ENCODE assay signal across 19 cellular contexts in genomic region chr14:58301416-58301815, GRCh38. TPM values are rescaled to one million over a fixed set of nuclear protein-coding genes. Genes with fewer than 3 reads are reported as not detected.
A peak's percentile ranks its signal among the peaks of the same experiment; 100 is the strongest.
DNase-seq lines count a peak whose midpoint lies in the region; ATAC-seq, FAIRE-seq and TF ChIP-seq lines count a peak whose summit lies in the region.
"Had no signal": no experiment of that assay in that cellular context is flagged by ENCODE, and none has a peak within 500 bp of the region (broad histone marks: within the 10 kb centered on the region; RNA-seq: fewer than 3 reads in every experiment).

No MANE protein-coding gene starts in this region.

- intact Hi-C loops in Right ventricle myocardium inferior (cut with DNase I) = loop anchor here (5.0 kb wide), 1 partner anchor 126 kb away; the partner anchor contains the start of genes KIAA0586 and TIMM9

- no peak for DNase-seq in CD4-positive, CD25-positive, alpha-beta regulatory T cell
- DNase-seq in astrocyte (ENCODE audit: low read depth) = no peak
- DNase-seq in left lobe of liver (ENCODE audit: low spot score) = peak; percentile 71
- no peak for DNase-seq in mesothelial cell of epicardium (ENCODE audit: low spot score in 2 of 2, unreplicated experiment in 2 of 2)
- no peak for DNase-seq in effector CD8-positive, alpha-beta T cell (lab: John Stamatoyannopoulos, UW)
- DNase-seq in Right ventricle myocardium inferior (ENCODE audit: missing footprints) = no peak
- no peak for DNase-seq in NCI-H2081 (lab: John Stamatoyannopoulos, UW)
- DNase-seq: AML-193; CD4-positive, alpha-beta memory T cell; DMS153; DMS79; GF-D8; GOT3; H7; HFFc6 had no signal

- no peaks in the 10 kb centered on the region for H3K9me3 ChIP-seq in CD4-positive, CD25-positive, alpha-beta regulatory T cell (ENCODE audit: control insufficient read depth in 2 of 2, low read length in 2 of 2)
- H3K9me3 ChIP-seq in astrocyte (ENCODE audit: insufficient read depth, low read depth, low read length) = no peaks in the 10 kb centered on the region
- H3K9me3 ChIP-seq: A549 had no signal

- H3K36me3 Mint-ChIP-seq in CD4-positive, CD25-positive, alpha-beta regulatory T cell = peaks cover 17% of the 10 kb centered on the region
- peaks cover 4% of the 10 kb centered on the region for H3K36me3 Mint-ChIP-seq in astrocyte (ENCODE audit: low read depth, unreplicated experiment)
- H3K36me3 Mint-ChIP-seq in mesothelial cell of epicardium = peaks cover 25% of the 10 kb centered on the region

- no peak overlapping the region for H3K9ac ChIP-seq in astrocyte (ENCODE audit: low read length)

- no peak for FAIRE-seq in astrocyte (lab: Jason Lieb, UNC)
- FAIRE-seq: A549 had no signal

- no peak for ATAC-seq in CD4-positive, CD25-positive, alpha-beta regulatory T cell (ENCODE audit: low read depth in 2 of 2)
- peak; percentile 6 for ATAC-seq in left lobe of liver
- no peak for ATAC-seq in Right ventricle myocardium inferior
- ATAC-seq: A549, HCT116 had no signal

- H3K4me1 ChIP-seq in CD4-positive, CD25-positive, alpha-beta regulatory T cell (ENCODE audit: control insufficient read depth, insufficient read depth, low read length, poor library complexity, severe bottlenecking) = peaks cover 35% of the 10 kb centered on the region
- peaks cover 7% of the 10 kb centered on the region for H3K4me1 ChIP-seq in astrocyte (ENCODE audit: insufficient read depth, low read length)

- H3K4me3 ChIP-seq in CD4-positive, CD25-positive, alpha-beta regulatory T cell (ENCODE audit: low read depth, low read length) = peak overlapping the region; percentile 83
- no peak overlapping the region for H3K4me3 ChIP-seq in astrocyte (ENCODE audit: insufficient read depth, low read depth, low read length)
- H3K4me3 ChIP-seq: A549 had no signal

- peaks cover 16 to 59% (median 37%) of the 10 kb centered on the region in 4 donors for H3K4me1 Mint-ChIP-seq in CD4-positive, CD25-positive, alpha-beta regulatory T cell
- no peaks in the 10 kb centered on the region for H3K4me1 Mint-ChIP-seq in astrocyte (ENCODE audit: low read depth, unreplicated experiment)
- H3K4me1 Mint-ChIP-seq in mesothelial cell of epicardium = peaks cover 18% of the 10 kb centered on the region

- H3K27ac Mint-ChIP-seq in CD4-positive, CD25-positive, alpha-beta regulatory T cell = peak overlapping the region in 1 of 3 donors; percentile 8
- H3K27ac Mint-ChIP-seq in astrocyte (ENCODE audit: unreplicated experiment) (no peak overlapping the region), mesothelial cell of epicardium (peak overlapping the region; percentile 34)
- H3K27ac Mint-ChIP-seq: HFFc6 had no signal

- no peaks in the 10 kb centered on the region for H3K9me3 Mint-ChIP-seq in CD4-positive, CD25-positive, alpha-beta regulatory T cell
- H3K9me3 Mint-ChIP-seq in astrocyte (ENCODE audit: unreplicated experiment) (no peaks in the 10 kb centered on the region), mesothelial cell of epicardium (no peaks in the 10 kb centered on the region)
- H3K9me3 Mint-ChIP-seq: CD4-positive, alpha-beta memory T cell; HFFc6 had no signal

- H3K4me3 Mint-ChIP-seq in CD4-positive, CD25-positive, alpha-beta regulatory T cell = peak overlapping the region in 1 of 4 donors; percentile 24
- peak overlapping the region; percentile 12 for H3K4me3 Mint-ChIP-seq in astrocyte (ENCODE audit: unreplicated experiment)
- H3K4me3 Mint-ChIP-seq in mesothelial cell of epicardium = no peak overlapping the region

- H4K20me1 ChIP-seq in astrocyte (ENCODE audit: insufficient read depth, low read length) = peaks cover 15% of the 10 kb centered on the region

- TF ChIP-seq CTCF in astrocyte (IDR thresholded peaks at IDR 0.05; ENCODE audit: insufficient read depth, low read depth, low read length) = no peak
- TF ChIP-seq CTCF in mesothelial cell of epicardium (IDR thresholded peaks at IDR 0.05; ENCODE audit: unreplicated experiment) = no peak

- H3K27me3 ChIP-seq in CD4-positive, CD25-positive, alpha-beta regulatory T cell (ENCODE audit: control insufficient read depth, insufficient read depth, low read length) = no peaks in the 10 kb centered on the region
- no peaks in the 10 kb centered on the region for H3K27me3 ChIP-seq in astrocyte (ENCODE audit: insufficient read depth, low read length)

- H3K27me3 Mint-ChIP-seq in CD4-positive, CD25-positive, alpha-beta regulatory T cell = no peaks in the 10 kb centered on the region
- no peaks in the 10 kb centered on the region for H3K27me3 Mint-ChIP-seq in astrocyte (ENCODE audit: low read depth, unreplicated experiment)
- H3K27me3 Mint-ChIP-seq in mesothelial cell of epicardium (ENCODE audit: low read depth) = no peaks in the 10 kb centered on the region
- H3K27me3 Mint-ChIP-seq: CD4-positive, alpha-beta memory T cell had no signal

- H3K79me2 ChIP-seq in astrocyte (ENCODE audit: insufficient read depth, low read length) = peaks cover 31% of the 10 kb centered on the region

- H2AFZ ChIP-seq in astrocyte (ENCODE audit: low read depth, low read length) = no peak overlapping the region

- no peak overlapping the region for H3K27ac ChIP-seq in CD4-positive, CD25-positive, alpha-beta regulatory T cell (ENCODE audit: insufficient read depth, low read length, poor library complexity, severe bottlenecking)
- no peak overlapping the region for H3K27ac ChIP-seq in astrocyte (ENCODE audit: low read depth, low read length)
- H3K27ac ChIP-seq: 22Rv1, A549, C4-2B had no signal

- H3K36me3 ChIP-seq in CD4-positive, CD25-positive, alpha-beta regulatory T cell (ENCODE audit: control insufficient read depth, insufficient read depth, low read length) = peaks cover 41% of the 10 kb centered on the region
- peaks cover 4% of the 10 kb centered on the region for H3K36me3 ChIP-seq in astrocyte (ENCODE audit: insufficient read depth, low read length)

- no peak overlapping the region for H3K4me2 ChIP-seq in astrocyte (ENCODE audit: low read length)

RNA-seq across cellular contexts. Expression of gene ARID4A, which starts 3.1 kb away (rescaled TPM):
- total RNA-seq in CD4-positive, CD25-positive, alpha-beta regulatory T cell = 102 TPM
- polyA plus RNA-seq in CD4-positive, CD25-positive, alpha-beta regulatory T cell = 10 to 100 TPM; 23.3 to 30.4 (median 24.8) TPM
- total RNA-seq in astrocyte = 24.5 and 26.6 TPM in 2 replicates
- total RNA-seq in left lobe of liver = 16.7 TPM
- total RNA-seq in mesothelial cell of epicardium = 28.1 to 35.5 TPM (median 32.9 TPM) in 3 replicates
- total RNA-seq in Right ventricle myocardium inferior = 14.7 TPM

RNA-seq across cellular contexts. Expression of gene PSMA3, which starts 56.8 kb away (rescaled TPM):
- total RNA-seq in CD4-positive, CD25-positive, alpha-beta regulatory T cell = 137 TPM
- 100 to 1,000 TPM; 187 to 218 (median 191) TPM for polyA plus RNA-seq in CD4-positive, CD25-positive, alpha-beta regulatory T cell
- 215 and 232 TPM in 2 replicates for total RNA-seq in astrocyte
- total RNA-seq in left lobe of liver = 112 TPM
- 133 to 142 TPM (median 133 TPM) in 3 replicates for total RNA-seq in mesothelial cell of epicardium
- 149 TPM for total RNA-seq in Right ventricle myocardium inferior
